ENCODE assay signal across 10 cellular contexts in genomic region chr3:12895391-12896205, GRCh38. TPM values are rescaled to one million over a fixed set of nuclear protein-coding genes. Genes with fewer than 3 reads are reported as not detected.
A peak's percentile ranks its signal among the peaks of the same experiment; 100 is the strongest.
DNase-seq lines count a peak whose midpoint lies in the region; ATAC-seq, FAIRE-seq and TF ChIP-seq lines count a peak whose summit lies in the region.
"Had no signal": no experiment of that assay in that cellular context is flagged by ENCODE, and none has a peak within 500 bp of the region (broad histone marks: within the 10 kb centered on the region; RNA-seq: fewer than 3 reads in every experiment).

No MANE protein-coding gene starts in this region.

- WGBS in right lobe of liver (ENCODE audit: insufficient coverage, low coverage, low lambda C conversion rate, missing lambda C conversion rate): 32% methylated on average over 15 of the region's 17 CpGs
- WGBS in upper lobe of left lung, 2 donors: 59 to 63% methylated on average over 16 to 17 of the region's 17 CpGs
- 42 to 57% (median 56%) methylated on average over 17 of the region's 17 CpGs for WGBS in small intestine, 3 donors
- 62% methylated on average over 17 of the region's 17 CpGs for WGBS in prostate gland

- TF ChIP-seq POLR2A in breast epithelium (IDR thresholded peaks at IDR 0.05): no peak
- TF ChIP-seq POLR2A in right lobe of liver (IDR thresholded peaks at IDR 0.05): no peak
- no peak for TF ChIP-seq POLR2A in upper lobe of left lung (IDR thresholded peaks at IDR 0.05)
- TF ChIP-seq POLR2A in prostate gland (IDR thresholded peaks at IDR 0.05): no peak

- no peak overlapping the region for H3K4me3 Mint-ChIP-seq in MCF 10A (ENCODE audit: unreplicated experiment)

- peaks cover 4% of the 10 kb centered on the region for H3K36me3 ChIP-seq in breast epithelium
- H3K36me3 ChIP-seq in right lobe of liver: peaks cover 0 to 14% (median 6%) of the 10 kb centered on the region in 4 donors
- peaks cover 7 to 26% (median 19%) of the 10 kb centered on the region in 4 donors for H3K36me3 ChIP-seq in upper lobe of left lung
- no peaks in the 10 kb centered on the region for H3K36me3 ChIP-seq in small intestine (ENCODE audit: control insufficient read depth in 2 of 2, insufficient read depth in 2 of 2, low read length in 2 of 2)
- H3K36me3 ChIP-seq in prostate gland: peaks cover 0 to 1% of the 10 kb centered on the region in 2 donors

- H3K4me1 ChIP-seq in breast epithelium: no peaks in the 10 kb centered on the region
- H3K4me1 ChIP-seq in right lobe of liver: peaks cover 0 to 16% (median 2%) of the 10 kb centered on the region in 4 donors
- peaks cover 3 to 20% (median 4%) of the 10 kb centered on the region in 4 donors for H3K4me1 ChIP-seq in upper lobe of left lung
- H3K4me1 ChIP-seq in small intestine (ENCODE audit: control insufficient read depth in 2 of 2, insufficient read depth in 1 of 2, low read depth in 1 of 2, low read length in 1 of 2): no peaks in the 10 kb centered on the region
- H3K4me1 ChIP-seq in prostate gland (replicated peaks): no peaks in the 10 kb centered on the region

- peaks cover 6% of the 10 kb centered on the region for H3K4me1 Mint-ChIP-seq in MCF 10A (ENCODE audit: insufficient read depth, unreplicated experiment)

- intact Hi-C loops in MCF 10A (cut with micrococcal nuclease) (no loop called here), breast epithelium (cut with DNase I; ENCODE audit: low total_unique reads) (loop anchor here (5.0 kb wide), 1 partner anchor 1232 kb away; the partner anchor contains the start of gene TMEM43), right lobe of liver (cut with DNase I) (no loop called here), prostate gland (cut with DNase I) (loop anchor here (5.0 kb wide), 1 partner anchor 87 kb away; no protein-coding TSS in a partner anchor)

- no peak for TF ChIP-seq EP300 in upper lobe of left lung (IDR thresholded peaks at IDR 0.05)

- no peaks in the 10 kb centered on the region for H3K27me3 Mint-ChIP-seq in MCF 10A (ENCODE audit: insufficient read depth, unreplicated experiment)

- no peak for TF ChIP-seq CTCF in MCF 10A (IDR thresholded peaks at IDR 0.05; ENCODE audit: unreplicated experiment)
- TF ChIP-seq CTCF in breast epithelium (IDR thresholded peaks at IDR 0.05): no peak
- no peak for TF ChIP-seq CTCF in right lobe of liver (IDR thresholded peaks at IDR 0.05)
- TF ChIP-seq CTCF in upper lobe of left lung (IDR thresholded peaks at IDR 0.05): no peak
- no peak for TF ChIP-seq CTCF in prostate gland (IDR thresholded peaks at IDR 0.05)

- peak; percentile 46 to 67 (median 52) for ATAC-seq in right lobe of liver
- ATAC-seq in upper lobe of left lung (ENCODE audit: low FRiP score in 2 of 2): peak; percentile 11 to 25

- H3K4me3 ChIP-seq in breast epithelium (no peak overlapping the region), right lobe of liver (no peak overlapping the region), upper lobe of left lung (no peak overlapping the region), small intestine (ENCODE audit: low read depth in 1 of 2, low read length in 2 of 2) (no peak overlapping the region), prostate gland (no peak overlapping the region)
- H3K4me3 ChIP-seq: spleen had no signal

- POLR2A ChIA-PET in MCF 10A (lab: Yijun Ruan, JAX): interaction anchor here (0.8 to 1.0 kb wide), 2 partner anchors 54 to 94 kb away, joined by 3 read pairs; partner anchors contain the start of gene RPL32

- H3K27me3 ChIP-seq in breast epithelium (peaks cover 0 to 3% of the 10 kb centered on the region in 2 donors), right lobe of liver (no peaks in the 10 kb centered on the region), upper lobe of left lung (no peaks in the 10 kb centered on the region), small intestine (ENCODE audit: control insufficient read depth in 2 of 2, insufficient read depth in 2 of 2, low read length in 2 of 2) (no peaks in the 10 kb centered on the region), prostate gland (replicated peaks; ENCODE audit: insufficient read depth) (no peaks in the 10 kb centered on the region)

- H3K36me3 Mint-ChIP-seq in MCF 10A (ENCODE audit: insufficient read depth, unreplicated experiment): peaks cover 4% of the 10 kb centered on the region

- DNase-seq in MCF 10A (ENCODE audit: unreplicated experiment) (no peak), breast epithelium (ENCODE audit: low spot score in 2 of 2) (no peak), dermis blood vessel endothelial cell (peak; percentile 17), right lobe of liver (peak in 2 of 3 donors; percentile 27 to 49), upper lobe of left lung (no peak), iPS-NIHi7 (ENCODE audit: extremely low spot score) (no peak), small intestine (no peak), prostate gland (ENCODE audit: low spot score) (no peak)
- DNase-seq: activated CD8-positive, alpha-beta memory T cell treated with anti-CD3 and anti-CD28 coated beads for 24 hours; spleen had no signal

- no peaks in the 10 kb centered on the region for H3K9me3 ChIP-seq in breast epithelium
- H3K9me3 ChIP-seq in right lobe of liver: no peaks in the 10 kb centered on the region
- H3K9me3 ChIP-seq in upper lobe of left lung: no peaks in the 10 kb centered on the region
- no peaks in the 10 kb centered on the region for H3K9me3 ChIP-seq in small intestine (ENCODE audit: control insufficient read depth, low read depth)
- no peaks in the 10 kb centered on the region for H3K9me3 ChIP-seq in prostate gland
- H3K9me3 ChIP-seq: spleen had no signal

- no TSS peak for BruUV-seq in MCF 10A (replicated peaks; lab: Mats Ljungman, UMichigan)

- peak overlapping the region; percentile 11 for H3K27ac Mint-ChIP-seq in MCF 10A (ENCODE audit: low read depth, unreplicated experiment)

- no peak overlapping the region for H3K27ac ChIP-seq in breast epithelium
- no peak overlapping the region for H3K27ac ChIP-seq in right lobe of liver
- no peak overlapping the region for H3K27ac ChIP-seq in upper lobe of left lung
- H3K27ac ChIP-seq in small intestine (ENCODE audit: low read depth in 1 of 2, low read length in 1 of 2): no peak overlapping the region
- H3K27ac ChIP-seq in prostate gland: no peak overlapping the region

- H3K9me3 Mint-ChIP-seq in MCF 10A (ENCODE audit: unreplicated experiment): no peaks in the 10 kb centered on the region

- CTCF ChIA-PET in MCF 10A (lab: Yijun Ruan, JAX): interaction anchor here (0.5 to 2.4 kb wide), 6 partner anchors 28 to 742 kb away, joined by 3 to 8 read pairs (median 4); partner anchors contain the start of gene RPL32

- no peak for FAIRE-seq in small intestine (lab: Jason Lieb, UNC)

RNA-seq across cellular contexts. Expression of gene RPL32, which starts 54.2 kb away (rescaled TPM):
- total RNA-seq in MCF 10A (2022): 2,288 and 2,498 TPM in 2 replicates
- 1,000 to 10,000 TPM in 1 of 3 donors, 100 to 1,000 TPM in 2; 945 to 1,485 (median 950) TPM for total RNA-seq in breast epithelium
- total RNA-seq in dermis blood vessel endothelial cell: 632 and 1,383 TPM in 2 replicates
- total RNA-seq in right lobe of liver: 100 to 1,000 TPM; 322 to 555 (median 472) TPM
- total RNA-seq in upper lobe of left lung: 1,000 to 10,000 TPM in 2 of 6 donors, 100 to 1,000 TPM in 4; 461 to 1,145 (median 921) TPM
- polyA plus RNA-seq in small intestine: 1,000 to 10,000 TPM; 1,296 to 2,718 (median 2,379) TPM
- 1,000 to 10,000 TPM in 1 of 2 donors, 100 to 1,000 TPM in 1; 851 to 1,881 TPM for total RNA-seq in prostate gland

Comparison
In these comparisons a context has a peak if more than half of its experiments do, and no peak if none do; other contexts are left out.
1. intact Hi-C loops: an anchor here in breast epithelium (5.0 kb wide) and prostate gland (5.0 kb wide); none called in MCF 10A and right lobe of liver.
2. DNase-seq: peak in dermis blood vessel endothelial cell (single experiment) and right lobe of liver (2 of 3); none in MCF 10A (single experiment), breast epithelium (0 of 2), upper lobe of left lung (0 of 2), iPS-NIHi7 (single experiment), small intestine (single experiment) and prostate gland (single experiment).